In the genomic region with DNA sequence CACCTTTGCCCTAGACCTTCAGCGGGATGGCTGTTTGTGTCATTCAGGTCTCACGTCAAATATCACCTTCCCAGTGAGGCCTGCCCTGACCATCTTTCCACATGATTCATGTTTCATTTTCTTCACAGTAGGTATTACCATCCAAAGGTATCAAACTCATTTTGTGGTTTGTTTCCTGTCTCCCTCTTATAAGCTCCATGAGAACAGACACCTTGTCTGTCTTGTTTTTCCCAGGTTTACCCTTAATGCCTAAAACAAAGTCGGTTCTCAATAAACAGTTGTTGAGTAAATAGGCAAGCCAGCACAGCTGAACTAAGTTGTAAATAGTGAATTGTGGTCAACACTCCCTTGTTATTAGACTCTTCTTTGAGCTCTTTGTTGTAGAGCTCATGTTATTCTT, we compare ENCODE assay signal across 23 cellular contexts.
"Had no signal": no experiment of that assay in that cellular context is flagged by ENCODE, and none has a peak within 500 bp of the region (broad histone marks: within the 10 kb centered on the region; RNA-seq: fewer than 3 reads in every experiment).

No MANE protein-coding gene starts in this region.

- H3K9me3 ChIP-seq: gastrocnemius medialis, prostate gland, transverse colon, upper lobe of right lung, uterus had no signal

- H3K4me3 Mint-ChIP-seq: effector memory CD8-positive, alpha-beta T cell; naive thymus-derived CD4-positive, alpha-beta T cell; nephron; neural progenitor cell; stimulated activated naive B cell treated with anti-CD40 and anti-IgM and Interleukin-4, amounts not matched to agents 10 μg/mL and 1 μg/mL and 100 μg/mL, for 72 hours; stimulated activated naive CD8-positive, alpha-beta T cell treated with anti-CD3 and anti-CD28 coated beads, Interleukin-15, Interleukin-2, amounts not matched to agents 100 ng/mL and 50 ng/mL, for 24 hours had no signal

- H3K4me2 ChIP-seq: neural progenitor cell had no signal

- H3K9me3 Mint-ChIP-seq: effector memory CD8-positive, alpha-beta T cell; nephron; neural progenitor cell; stimulated activated naive B cell treated with anti-CD40 and anti-IgM and Interleukin-4, amounts not matched to agents 10 μg/mL and 1 μg/mL and 100 μg/mL, for 72 hours; stimulated activated naive CD8-positive, alpha-beta T cell treated with anti-CD3 and anti-CD28 coated beads, Interleukin-15, Interleukin-2, amounts not matched to agents 100 ng/mL and 50 ng/mL, for 24 hours had no signal

- H3K27me3 Mint-ChIP-seq: stimulated activated naive CD8-positive, alpha-beta T cell treated with anti-CD3 and anti-CD28 coated beads, Interleukin-15, Interleukin-2, amounts not matched to agents 100 ng/mL and 50 ng/mL, for 24 hours had no signal

- ATAC-seq: effector memory CD8-positive, alpha-beta T cell; gastrocnemius medialis; right cardiac atrium; stimulated activated naive B cell treated with anti-CD40 and anti-IgM and Interleukin-4, amounts not matched to agents 10 μg/mL and 1 μg/mL and 100 μg/mL, for 72 hours; upper lobe of right lung had no signal

- FAIRE-seq: endometrium, islet of Langerhans, small intestine had no signal

- DNase-seq: cerebellar nuclear complex; cortex of kidney; effector memory CD8-positive, alpha-beta T cell; gastrocnemius medialis; head of caudate nucleus; midbrain; naive thymus-derived CD4-positive, alpha-beta T cell; right cardiac atrium; small intestine; stimulated activated CD4-positive, alpha-beta T cell treated with anti-CD3 and anti-CD28 coated beads, Interleukin-15, amount 100 ng/mL, for 24 hours; stimulated activated CD4-positive, alpha-beta T cell treated with anti-CD3 and anti-CD28 coated beads, Interleukin-2, amount 100 ng/mL, for 48 hours; stimulated activated naive B cell treated with anti-CD40 and anti-IgM and Interleukin-4, amounts not matched to agents 10 μg/mL and 1 μg/mL and 100 μg/mL, for 72 hours; transverse colon; upper lobe of right lung; uterus had no signal

- H3K27ac Mint-ChIP-seq: effector memory CD8-positive, alpha-beta T cell; nephron; neural progenitor cell; stimulated activated naive B cell treated with anti-CD40 and anti-IgM and Interleukin-4, amounts not matched to agents 10 μg/mL and 1 μg/mL and 100 μg/mL, for 72 hours; stimulated activated naive CD8-positive, alpha-beta T cell treated with anti-CD3 and anti-CD28 coated beads, Interleukin-15, Interleukin-2, amounts not matched to agents 100 ng/mL and 50 ng/mL, for 24 hours had no signal

- H3K36me3 ChIP-seq: gastrocnemius medialis, neural progenitor cell, prostate gland, transverse colon, upper lobe of right lung, uterus had no signal

- H2AFZ ChIP-seq: neural progenitor cell, parathyroid adenoma had no signal

- H3K4me3 ChIP-seq: gastrocnemius medialis, lung, neural progenitor cell, prostate gland, transverse colon, upper lobe of right lung, uterus had no signal

- H3K9ac ChIP-seq: neural progenitor cell, parathyroid adenoma had no signal

- H3K4me1 ChIP-seq: gastrocnemius medialis, parathyroid adenoma, prostate gland, transverse colon, uterus had no signal

- H3K27ac ChIP-seq: gastrocnemius medialis, neural progenitor cell, parathyroid adenoma, prostate gland, transverse colon, upper lobe of right lung, uterus had no signal

- H3K36me3 Mint-ChIP-seq: neural progenitor cell; stimulated activated naive B cell treated with anti-CD40 and anti-IgM and Interleukin-4, amounts not matched to agents 10 μg/mL and 1 μg/mL and 100 μg/mL, for 72 hours had no signal

- H3K27me3 ChIP-seq: gastrocnemius medialis, neural progenitor cell, transverse colon, upper lobe of right lung, uterus had no signal

- H3K4me1 Mint-ChIP-seq: nephron; stimulated activated naive B cell treated with anti-CD40 and anti-IgM and Interleukin-4, amounts not matched to agents 10 μg/mL and 1 μg/mL and 100 μg/mL, for 72 hours had no signal

- H3K79me2 ChIP-seq: parathyroid adenoma had no signal
